ENCODE assay signal across 20 cellular contexts in the genomic region with DNA sequence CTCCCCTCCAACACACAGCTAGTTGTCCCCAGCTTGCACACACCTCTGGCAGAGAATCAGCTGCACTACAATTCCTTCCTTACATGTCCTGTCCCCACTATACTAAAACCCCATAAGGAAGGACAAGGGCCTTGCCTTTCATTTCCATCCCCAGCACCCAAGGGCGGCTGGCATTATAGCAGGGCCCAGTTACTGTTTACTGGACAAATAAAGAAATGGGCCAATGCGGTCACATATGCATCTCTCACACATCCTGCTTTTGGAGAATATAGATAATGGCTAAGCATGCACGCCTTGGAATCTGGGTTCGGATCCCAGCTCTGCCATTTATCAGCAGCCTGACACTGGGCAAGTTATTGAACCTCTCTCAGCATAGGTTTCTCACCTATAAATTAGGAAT.
DNase-seq lines count a peak whose midpoint lies in the region; ATAC-seq and TF ChIP-seq lines count a peak whose summit lies in the region.
"Had no signal": no experiment of that assay in that cellular context is flagged by ENCODE, and none has a peak within 500 bp of the region (broad histone marks: within the 10 kb centered on the region; RNA-seq: fewer than 3 reads in every experiment).

No MANE protein-coding gene starts in this region.

- no peak overlapping the region for H4K8ac ChIP-seq in H9 (replicated peaks; ENCODE audit: insufficient read length, low read depth, low read length)

- H3K27ac ChIP-seq in H9 (ENCODE audit: insufficient read length, low read depth, low read length): no peak overlapping the region
- H3K27ac ChIP-seq: A549; BLaER1 treated with 17β-estradiol and CSF1 and Interleukin-3, amounts not matched to agents 10 nM and 100 nM had no signal

- H2AK5ac ChIP-seq in H9 (ENCODE audit: insufficient read length, low read length): no peak overlapping the region

- no peak for ATAC-seq in activated CD8-positive, alpha-beta memory T cell treated with anti-CD3 and anti-CD28 coated beads, Interleukin-2, amount 10 ng/mL, durations not matched to agents 7 days and 5 days
- ATAC-seq in left lobe of liver: no peak
- ATAC-seq: A549, HCT116, HepG2 had no signal

- no peaks in the 10 kb centered on the region for H3K9me3 Mint-ChIP-seq in activated CD8-positive, alpha-beta memory T cell treated with anti-CD3 and anti-CD28 coated beads, Interleukin-2, amount 10 ng/mL, durations not matched to agents 7 days and 5 days (ENCODE audit: low read depth)
- no peaks in the 10 kb centered on the region; a peak in 1 of 5 replicates for H3K9me3 Mint-ChIP-seq in H9
- no peaks in the 10 kb centered on the region for H3K9me3 Mint-ChIP-seq in activated T-helper 1 cell treated with anti-CD3 and anti-CD28 coated beads, Interleukin-12 subunit alpha, Interleukin-12 subunit beta, Interleukin-2, Interleukin-4 antibody, amounts not matched to agents 30 ng/mL and 10 ng/mL and 1 ng/mL, durations not matched to agents 14 hours and 24 hours and 36 hours
- H3K9me3 Mint-ChIP-seq: CD4-positive, alpha-beta T cell had no signal

- no peak overlapping the region for H3K14ac ChIP-seq in H9 (ENCODE audit: insufficient read depth, low read length)

- H2AFZ ChIP-seq in H9 (ENCODE audit: low read length): no peak overlapping the region

- H3K4me1 Mint-ChIP-seq in activated CD8-positive, alpha-beta memory T cell treated with anti-CD3 and anti-CD28 coated beads, Interleukin-2, amount 10 ng/mL, durations not matched to agents 7 days and 5 days: peaks cover 16% of the 10 kb centered on the region
- peaks cover 4 to 10% of the 10 kb centered on the region in 2 experiments for H3K4me1 Mint-ChIP-seq in H9
- H3K4me1 Mint-ChIP-seq in activated T-helper 1 cell treated with anti-CD3 and anti-CD28 coated beads, Interleukin-12 subunit alpha, Interleukin-12 subunit beta, Interleukin-2, Interleukin-4 antibody, amounts not matched to agents 30 ng/mL and 10 ng/mL and 1 ng/mL, durations not matched to agents 14 hours and 24 hours and 36 hours (ENCODE audit: low read depth): peaks cover 36% of the 10 kb centered on the region

- H3K4ac ChIP-seq in H9 (ENCODE audit: low read depth, low read length): no peak overlapping the region

- no peak overlapping the region for H2BK15ac ChIP-seq in H9 (ENCODE audit: low read depth, low read length)

- no peak overlapping the region for H3K9ac ChIP-seq in H9 (ENCODE audit: extremely low read depth, insufficient read length, low read length)
- H3K9ac ChIP-seq: BLaER1 treated with 17β-estradiol and CSF1 and Interleukin-3, amounts not matched to agents 10 nM and 100 nM had no signal

- no peak overlapping the region for H3K4me3 Mint-ChIP-seq in activated CD8-positive, alpha-beta memory T cell treated with anti-CD3 and anti-CD28 coated beads, Interleukin-2, amount 10 ng/mL, durations not matched to agents 7 days and 5 days
- no peak overlapping the region for H3K4me3 Mint-ChIP-seq in H9
- no peak overlapping the region for H3K4me3 Mint-ChIP-seq in activated T-helper 1 cell treated with anti-CD3 and anti-CD28 coated beads, Interleukin-12 subunit alpha, Interleukin-12 subunit beta, Interleukin-2, Interleukin-4 antibody, amounts not matched to agents 30 ng/mL and 10 ng/mL and 1 ng/mL, durations not matched to agents 14 hours and 24 hours and 36 hours
- H3K4me3 Mint-ChIP-seq: CD4-positive, alpha-beta T cell had no signal

- H3K79me1 ChIP-seq in H9 (ENCODE audit: insufficient read depth, low read depth, low read length, poor library complexity, severe bottlenecking): no peaks in the 10 kb centered on the region

- no peak overlapping the region for H4K5ac ChIP-seq in H9 (ENCODE audit: insufficient read length, low read depth, low read length)

- H4K20me1 ChIP-seq in H9 (ENCODE audit: control insufficient read depth, insufficient read depth, insufficient read length): no peaks in the 10 kb centered on the region
- H4K20me1 ChIP-seq: BLaER1 treated with 17β-estradiol and CSF1 and Interleukin-3, amounts not matched to agents 10 nM and 100 nM had no signal

- H3T11ph ChIP-seq in H9 (ENCODE audit: low read length): no peak overlapping the region

- no peak overlapping the region for H2BK12ac ChIP-seq in H9 (ENCODE audit: insufficient read length, low read depth, low read length)

- no peaks in the 10 kb centered on the region for H3K27me3 Mint-ChIP-seq in activated CD8-positive, alpha-beta memory T cell treated with anti-CD3 and anti-CD28 coated beads, Interleukin-2, amount 10 ng/mL, durations not matched to agents 7 days and 5 days
- no peaks in the 10 kb centered on the region; the same call in 1 of the 2 replicates for H3K27me3 Mint-ChIP-seq in H9 (ENCODE audit: low read depth)
- H3K27me3 Mint-ChIP-seq in activated T-helper 1 cell treated with anti-CD3 and anti-CD28 coated beads, Interleukin-12 subunit alpha, Interleukin-12 subunit beta, Interleukin-2, Interleukin-4 antibody, amounts not matched to agents 30 ng/mL and 10 ng/mL and 1 ng/mL, durations not matched to agents 14 hours and 24 hours and 36 hours (ENCODE audit: insufficient read depth): no peaks in the 10 kb centered on the region
- H3K27me3 Mint-ChIP-seq: CD4-positive, alpha-beta T cell had no signal

- H3K36me3 Mint-ChIP-seq in activated CD8-positive, alpha-beta memory T cell treated with anti-CD3 and anti-CD28 coated beads, Interleukin-2, amount 10 ng/mL, durations not matched to agents 7 days and 5 days: peaks cover 4% of the 10 kb centered on the region
- H3K36me3 Mint-ChIP-seq in H9 (ENCODE audit: insufficient read depth in 1 of 3, low read depth in 3 of 3): no peaks in the 10 kb centered on the region
- H3K36me3 Mint-ChIP-seq in activated T-helper 1 cell treated with anti-CD3 and anti-CD28 coated beads, Interleukin-12 subunit alpha, Interleukin-12 subunit beta, Interleukin-2, Interleukin-4 antibody, amounts not matched to agents 30 ng/mL and 10 ng/mL and 1 ng/mL, durations not matched to agents 14 hours and 24 hours and 36 hours (ENCODE audit: low read depth): peaks cover 3% of the 10 kb centered on the region

- no peak overlapping the region for H3K18ac ChIP-seq in H9 (ENCODE audit: insufficient read length, low read depth, low read length)

- no peak overlapping the region for H2BK120ac ChIP-seq in H9 (ENCODE audit: low read depth, low read length, poor library complexity, severe bottlenecking)

- H3K27me3 ChIP-seq in H9 (ENCODE audit: insufficient read depth, low read length): no peaks in the 10 kb centered on the region
- H3K27me3 ChIP-seq: BLaER1 treated with 17β-estradiol and CSF1 and Interleukin-3, amounts not matched to agents 10 nM and 100 nM had no signal

- H2BK20ac ChIP-seq in H9 (ENCODE audit: low read depth, low read length, poor library complexity, severe bottlenecking): no peak overlapping the region

- DNase-seq in activated CD8-positive, alpha-beta memory T cell treated with anti-CD3 and anti-CD28 coated beads, Interleukin-2, amount 10 ng/mL, durations not matched to agents 7 days and 5 days: no peak
- no peak for DNase-seq in activated CD8-positive, alpha-beta memory T cell treated with anti-CD3 and anti-CD28 coated beads, Interleukin-2, amount 50 U/mL, for 48 hours
- peak; percentile 11 for DNase-seq in H9
- DNase-seq in activated T-helper 1 cell treated with anti-CD3 and anti-CD28 coated beads, Interleukin-12 subunit alpha, Interleukin-12 subunit beta, Interleukin-2, Interleukin-4 antibody, amounts not matched to agents 30 ng/mL and 10 ng/mL and 1 ng/mL, durations not matched to agents 14 hours and 24 hours and 36 hours (ENCODE audit: low spot score): no peak
- peak; percentile 26 for DNase-seq in left lobe of liver (ENCODE audit: low spot score)
- no peak for DNase-seq in central memory CD4-positive, alpha-beta T cell
- no peak for DNase-seq in stimulated activated CD4-positive, alpha-beta T cell treated with anti-CD3 and anti-CD28 coated beads, Interleukin-15, amount 100 ng/mL, for 24 hours
- DNase-seq: AML-193; CD4-positive, alpha-beta T cell; MV-4-11; NCI-H1105 treated with DMSO at 0.1 percent for 48 hours; NCI-H146; NCI-H1930; NCI-H2107; NCI-H524; NCI-H774 had no signal

- H3K9me3 ChIP-seq in H9 (ENCODE audit: control insufficient read depth, low read depth, low read length): no peaks in the 10 kb centered on the region
- H3K9me3 ChIP-seq: A549 had no signal

- H3K4me1 ChIP-seq in H9 (ENCODE audit: insufficient read depth, low read length): no peaks in the 10 kb centered on the region

- no peaks in the 10 kb centered on the region for H3K23me2 ChIP-seq in H9 (ENCODE audit: insufficient read length, low read depth, low read length, poor library complexity, severe bottlenecking)

- peak overlapping the region; percentile 25 for H3K27ac Mint-ChIP-seq in activated CD8-positive, alpha-beta memory T cell treated with anti-CD3 and anti-CD28 coated beads, Interleukin-2, amount 10 ng/mL, durations not matched to agents 7 days and 5 days
- H3K27ac Mint-ChIP-seq in H9: no peak overlapping the region
- H3K27ac Mint-ChIP-seq in activated T-helper 1 cell treated with anti-CD3 and anti-CD28 coated beads, Interleukin-12 subunit alpha, Interleukin-12 subunit beta, Interleukin-2, Interleukin-4 antibody, amounts not matched to agents 30 ng/mL and 10 ng/mL and 1 ng/mL, durations not matched to agents 14 hours and 24 hours and 36 hours: peak overlapping the region; percentile 13
- H3K27ac Mint-ChIP-seq: CD4-positive, alpha-beta T cell had no signal

- no peak overlapping the region for H2BK5ac ChIP-seq in H9 (ENCODE audit: insufficient read length, low read length)

- CTCF ChIA-PET in activated CD8-positive, alpha-beta memory T cell treated with anti-CD3 and anti-CD28 coated beads, Interleukin-2, amount 10 ng/mL, durations not matched to agents 7 days and 5 days (lab: Charles Lee): interaction anchor here (0.7 to 5.0 kb wide), 5 partner anchors 24 to 632 kb away, joined by 3 to 53 read pairs (median 11); no protein-coding TSS in a partner anchor

- no CpG with 5 or more reads among the region's 4 CpGs for WGBS in H9 (ENCODE audit: extremely low coverage, insufficient read length, low lambda C conversion rate)

- no peak overlapping the region for H3K23ac ChIP-seq in H9 (ENCODE audit: insufficient read length, low read depth, low read length)

- TF ChIP-seq CTCF in H9 (conservative IDR thresholded peaks at IDR 0.05): no peak

- H3K4me2 ChIP-seq in H9 (ENCODE audit: insufficient read depth, insufficient read length, low read length): no peak overlapping the region
- H3K4me2 ChIP-seq: A549; BLaER1 treated with 17β-estradiol and CSF1 and Interleukin-3, amounts not matched to agents 10 nM and 100 nM had no signal

- H3K56ac ChIP-seq in H9 (ENCODE audit: insufficient read length, low read depth, low read length): no peak overlapping the region

- no peak overlapping the region for H4K91ac ChIP-seq in H9 (ENCODE audit: insufficient read length, low read depth, low read length)

- intact Hi-C loops in activated T-helper 1 cell treated with anti-CD3 and anti-CD28 coated beads, Interleukin-12 subunit alpha, Interleukin-12 subunit beta, Interleukin-2, Interleukin-4 antibody, amounts not matched to agents 30 ng/mL and 10 ng/mL and 1 ng/mL, durations not matched to agents 14 hours and 24 hours and 36 hours (cut with micrococcal nuclease): loop anchor here (5.0 kb wide), 3 partner anchors 45 to 120 kb away; partner anchors contain the start of gene DAPK2

- H3K79me2 ChIP-seq in H9 (ENCODE audit: insufficient read depth, low read length): no peaks in the 10 kb centered on the region; the same call in 1 of the 2 replicates

Comparison
In these comparisons a context has a peak if more than half of its experiments do, and no peak if none do; other contexts are left out.
1. DNase-seq: peak in H9 (single experiment) and left lobe of liver (single experiment); none in activated CD8-positive, alpha-beta memory T cell treated with anti-CD3 and anti-CD28 coated beads, Interleukin-2, amount 10 ng/mL, durations not matched to agents 7 days and 5 days (single experiment), activated CD8-positive, alpha-beta memory T cell treated with anti-CD3 and anti-CD28 coated beads, Interleukin-2, amount 50 U/mL, for 48 hours (single experiment), activated T-helper 1 cell treated with anti-CD3 and anti-CD28 coated beads, Interleukin-12 subunit alpha, Interleukin-12 subunit beta, Interleukin-2, Interleukin-4 antibody, amounts not matched to agents 30 ng/mL and 10 ng/mL and 1 ng/mL, durations not matched to agents 14 hours and 24 hours and 36 hours (single experiment), central memory CD4-positive, alpha-beta T cell (single experiment) and stimulated activated CD4-positive, alpha-beta T cell treated with anti-CD3 and anti-CD28 coated beads, Interleukin-15, amount 100 ng/mL, for 24 hours (single experiment).
2. H3K27ac Mint-ChIP-seq: peak in activated CD8-positive, alpha-beta memory T cell treated with anti-CD3 and anti-CD28 coated beads, Interleukin-2, amount 10 ng/mL, durations not matched to agents 7 days and 5 days (single experiment) and activated T-helper 1 cell treated with anti-CD3 and anti-CD28 coated beads, Interleukin-12 subunit alpha, Interleukin-12 subunit beta, Interleukin-2, Interleukin-4 antibody, amounts not matched to agents 30 ng/mL and 10 ng/mL and 1 ng/mL, durations not matched to agents 14 hours and 24 hours and 36 hours (single experiment); none in H9 (0 of 3).